ENCODE assay signal across 13 cellular contexts in genomic region chr9:13607746-13608445, GRCh38.
DNase-seq lines count a peak whose midpoint lies in the region; ATAC-seq, FAIRE-seq and TF ChIP-seq lines count a peak whose summit lies in the region.
"Had no signal": no experiment of that assay in that cellular context is flagged by ENCODE, and none has a peak within 500 bp of the region (broad histone marks: within the 10 kb centered on the region; RNA-seq: fewer than 3 reads in every experiment).

No MANE protein-coding gene starts in this region.

- no peaks in the 10 kb centered on the region for H3K27me3 ChIP-seq in H9 (ENCODE audit: insufficient read depth, low read length)
- H3K27me3 ChIP-seq in ascending aorta = no peaks in the 10 kb centered on the region
- no peaks in the 10 kb centered on the region for H3K27me3 ChIP-seq in right cardiac atrium (ENCODE audit: control insufficient read depth, insufficient read depth)
- H3K27me3 ChIP-seq in psoas muscle (ENCODE audit: insufficient read depth in 3 of 3, low read length in 2 of 3) = no peaks in the 10 kb centered on the region
- peaks cover 83% of the 10 kb centered on the region for H3K27me3 ChIP-seq in A673 (replicated peaks; ENCODE audit: insufficient read depth, low read depth, low read length, poor library complexity)
- H3K27me3 ChIP-seq: Peyer's patch, transverse colon had no signal

- no peaks in the 10 kb centered on the region for H3K79me1 ChIP-seq in H9 (ENCODE audit: insufficient read depth, low read depth, low read length, poor library complexity, severe bottlenecking)

- H3K4me1 ChIP-seq in H9 (ENCODE audit: insufficient read depth, low read length) = no peaks in the 10 kb centered on the region
- peaks cover 0 to 11% of the 10 kb centered on the region in 2 donors for H3K4me1 ChIP-seq in ascending aorta
- H3K4me1 ChIP-seq in right cardiac atrium (ENCODE audit: control insufficient read depth, insufficient read depth, low read length) = no peaks in the 10 kb centered on the region
- H3K4me1 ChIP-seq in psoas muscle = peaks cover 28% of the 10 kb centered on the region
- H3K4me1 ChIP-seq in A673 (ENCODE audit: insufficient read depth, low read length, poor library complexity, severe bottlenecking) = no peaks in the 10 kb centered on the region

- H3K9ac ChIP-seq in H9 (ENCODE audit: extremely low read depth, insufficient read length, low read length) = no peak overlapping the region

- H3K4me2 ChIP-seq in H9 (ENCODE audit: insufficient read depth, insufficient read length, low read length) = no peak overlapping the region

- H3K9me3 Mint-ChIP-seq in H9 = no peaks in the 10 kb centered on the region; a peak in 2 of 5 replicates

- no peak overlapping the region for H2AK5ac ChIP-seq in H9 (ENCODE audit: insufficient read length, low read length)

- no TSS peak for BruUV-seq in A673 (replicated peaks; lab: Mats Ljungman, UMichigan)

- CTCF ChIA-PET in A673 (lab: Charles Lee) = no interaction called here

- no peak overlapping the region for H4K5ac ChIP-seq in H9 (ENCODE audit: insufficient read length, low read depth, low read length)

- H2BK15ac ChIP-seq in H9 (ENCODE audit: low read depth, low read length) = no peak overlapping the region

- ATAC-seq in right cardiac atrium = peak; percentile 73 to 85
- peak; percentile 72 to 95 (median 84) for ATAC-seq in psoas muscle
- ATAC-seq: activated CD4-positive, alpha-beta T cell treated with anti-CD3 and anti-CD28 coated beads for 36 hours had no signal

- H2BK12ac ChIP-seq in H9 (ENCODE audit: insufficient read length, low read depth, low read length) = no peak overlapping the region

- peak overlapping the region; percentile 43 for H2AFZ ChIP-seq in H9 (ENCODE audit: low read length)

- H3K4ac ChIP-seq in H9 (ENCODE audit: low read depth, low read length) = no peak overlapping the region

- no peak overlapping the region for H2BK20ac ChIP-seq in H9 (ENCODE audit: low read depth, low read length, poor library complexity, severe bottlenecking)

- H3K18ac ChIP-seq in H9 (ENCODE audit: insufficient read length, low read depth, low read length) = no peak overlapping the region

- no CpG with 5 or more reads among the region's 5 CpGs for WGBS in H9 (ENCODE audit: extremely low coverage, insufficient read length, low lambda C conversion rate)
- WGBS in right cardiac atrium = 12% methylated on average over 5 of the region's 5 CpGs
- WGBS in psoas muscle, 3 donors = 3 to 6% (median 5%) methylated on average over 5 of the region's 5 CpGs

- POLR2A ChIA-PET in A673 (lab: Charles Lee; ENCODE audit: low non-redundant PET) = no interaction called here

- H4K8ac ChIP-seq in H9 (replicated peaks; ENCODE audit: insufficient read length, low read depth, low read length) = no peak overlapping the region

- no peaks in the 10 kb centered on the region for H3K36me3 ChIP-seq in ascending aorta
- no peaks in the 10 kb centered on the region for H3K36me3 ChIP-seq in psoas muscle (ENCODE audit: insufficient read depth in 1 of 2, low read depth in 1 of 2)
- H3K36me3 ChIP-seq in A673 (ENCODE audit: insufficient read depth, low read length, poor library complexity, severe bottlenecking) = no peaks in the 10 kb centered on the region
- H3K36me3 ChIP-seq: Peyer's patch, transverse colon had no signal

- no peak overlapping the region for H4K91ac ChIP-seq in H9 (ENCODE audit: insufficient read length, low read depth, low read length)

- H3K14ac ChIP-seq in H9 (ENCODE audit: insufficient read depth, low read length) = no peak overlapping the region

- TF ChIP-seq CTCF in H9 (conservative IDR thresholded peaks at IDR 0.05) (no peak), ascending aorta (IDR thresholded peaks at IDR 0.05) (no peak), psoas muscle (IDR thresholded peaks at IDR 0.05) (no peak), A673 (conservative IDR thresholded peaks at IDR 0.05; ENCODE audit: low read depth, low read length) (no peak)

- no peak overlapping the region for H2BK5ac ChIP-seq in H9 (ENCODE audit: insufficient read length, low read length)

- H3K79me2 ChIP-seq in H9 (ENCODE audit: insufficient read depth, low read length) = no peaks in the 10 kb centered on the region

- no peaks in the 10 kb centered on the region for H4K20me1 ChIP-seq in H9 (ENCODE audit: control insufficient read depth, insufficient read depth, insufficient read length)

- H3K27me3 Mint-ChIP-seq in H9 (ENCODE audit: low read depth) = no peaks in the 10 kb centered on the region; the same call in 1 of the 2 replicates
- H3K27me3 Mint-ChIP-seq: activated CD4-positive, alpha-beta T cell treated with anti-CD3 and anti-CD28 coated beads for 36 hours had no signal

- no peak for FAIRE-seq in GM12891 (lab: Jason Lieb, UNC)

- peak overlapping the region; percentile 18 to 84 (median 39); a peak in 4 of 7 replicates for H3K27ac Mint-ChIP-seq in H9
- H3K27ac Mint-ChIP-seq: activated CD4-positive, alpha-beta T cell treated with anti-CD3 and anti-CD28 coated beads for 36 hours; activated naive CD4-positive, alpha-beta T cell treated with anti-CD3 and anti-CD28 coated beads for 36 hours had no signal

- no peak overlapping the region for H3K23ac ChIP-seq in H9 (ENCODE audit: insufficient read length, low read depth, low read length)

- no peak for TF ChIP-seq POLR2A in GM12891 (IDR thresholded peaks at IDR 0.05; ENCODE audit: low read depth, low read length)

- no peaks in the 10 kb centered on the region; a peak in 2 of 7 replicates for H3K36me3 Mint-ChIP-seq in H9 (ENCODE audit: insufficient read depth in 1 of 3, low read depth in 3 of 3)

- no peak overlapping the region for H2BK120ac ChIP-seq in H9 (ENCODE audit: low read depth, low read length, poor library complexity, severe bottlenecking)

- H3K4me3 Mint-ChIP-seq in H9 = peak overlapping the region in 1 of 2 experiments; percentile 47; a peak in 3 of 5 replicates
- H3K4me3 Mint-ChIP-seq: activated CD4-positive, alpha-beta T cell treated with anti-CD3 and anti-CD28 coated beads for 36 hours; activated naive CD4-positive, alpha-beta T cell treated with anti-CD3 and anti-CD28 coated beads for 36 hours had no signal

- H3K4me1 Mint-ChIP-seq in H9 = peaks cover 24 to 29% of the 10 kb centered on the region in 2 experiments
- H3K4me1 Mint-ChIP-seq: activated CD4-positive, alpha-beta T cell treated with anti-CD3 and anti-CD28 coated beads for 36 hours had no signal

- no peak overlapping the region for H3K56ac ChIP-seq in H9 (ENCODE audit: insufficient read length, low read depth, low read length)

- DNase-seq in H9 (no peak), ascending aorta (ENCODE audit: low spot score in 2 of 2) (no peak), right cardiac atrium (no peak), psoas muscle (no peak), HPDE6-E6E7 (ENCODE audit: extremely low spot score) (no peak), GM12891 (ENCODE audit: insufficient read length, low spot score) (no peak), A673 (ENCODE audit: low spot score) (no peak), D341Med (ENCODE audit: low spot score) (no peak)
- DNase-seq: activated CD4-positive, alpha-beta T cell treated with anti-CD3 and anti-CD28 coated beads for 36 hours; activated naive CD4-positive, alpha-beta T cell treated with anti-CD3 and anti-CD28 coated beads for 36 hours; erythroblast; Peyer's patch; transverse colon had no signal

- intact Hi-C loops in ascending aorta (cut with DNase I) = no loop called here
- intact Hi-C loops in right cardiac atrium (cut with DNase I) = loop anchor here in 1 of 4 donors (10.0 kb wide), 1 partner anchor 747 kb away; no protein-coding TSS in a partner anchor
- intact Hi-C loops in psoas muscle (cut with DNase I) = no loop called here
- intact Hi-C loops in A673 (cut with micrococcal nuclease; ENCODE audit: unreplicated experiment) = no loop called here

- H3K23me2 ChIP-seq in H9 (ENCODE audit: insufficient read length, low read depth, low read length, poor library complexity, severe bottlenecking) = no peaks in the 10 kb centered on the region

- peak overlapping the region in 1 of 2 donors; percentile 48 for H3K4me3 ChIP-seq in ascending aorta
- H3K4me3 ChIP-seq in right cardiac atrium (ENCODE audit: low read length) = peak overlapping the region; percentile 53
- peak overlapping the region; percentile 37 for H3K4me3 ChIP-seq in psoas muscle
- no peak overlapping the region for H3K4me3 ChIP-seq in A673 (ENCODE audit: low read depth, low read length, poor library complexity, severe bottlenecking)
- H3K4me3 ChIP-seq: Peyer's patch, transverse colon had no signal

- H3K27ac ChIP-seq in H9 (ENCODE audit: insufficient read length, low read depth, low read length) = no peak overlapping the region
- peak overlapping the region; percentile 68 to 71 for H3K27ac ChIP-seq in ascending aorta
- H3K27ac ChIP-seq in right cardiac atrium (ENCODE audit: low read length) = peak overlapping the region; percentile 94
- peak overlapping the region; percentile 53 for H3K27ac ChIP-seq in psoas muscle
- H3K27ac ChIP-seq in A673 (ENCODE audit: low read depth, low read length, poor library complexity, severe bottlenecking) = no peak overlapping the region

- no peaks in the 10 kb centered on the region for H3K9me3 ChIP-seq in H9 (ENCODE audit: control insufficient read depth, low read depth, low read length)
- H3K9me3 ChIP-seq in ascending aorta = no peaks in the 10 kb centered on the region
- H3K9me3 ChIP-seq in right cardiac atrium (ENCODE audit: control insufficient read depth, low read length) = no peaks in the 10 kb centered on the region
- peaks cover 4% of the 10 kb centered on the region for H3K9me3 ChIP-seq in psoas muscle
- H3K9me3 ChIP-seq in A673 (ENCODE audit: low read depth, low read length, poor library complexity, severe bottlenecking) = peaks cover 4% of the 10 kb centered on the region
- H3K9me3 ChIP-seq: Peyer's patch, transverse colon had no signal

- no peak overlapping the region for H3T11ph ChIP-seq in H9 (ENCODE audit: low read length)

TF ChIP-seq in GM12891, 5 proteins besides CTCF, POLR2A, EP300 and RAD21:
- no peak for TF ChIP-seq TAF1 (IDR thresholded peaks at IDR 0.05; ENCODE audit: low read depth, low read length)

Comparison
In these comparisons a context has a peak if more than half of its experiments do, and no peak if none do; other contexts are left out.
1. H3K27ac ChIP-seq: peak in ascending aorta (2 of 2), right cardiac atrium (single experiment) and psoas muscle (single experiment); none in H9 (single experiment) and A673 (single experiment).